20 cellular contexts compared by ENCODE assay signal in the genomic region with DNA sequence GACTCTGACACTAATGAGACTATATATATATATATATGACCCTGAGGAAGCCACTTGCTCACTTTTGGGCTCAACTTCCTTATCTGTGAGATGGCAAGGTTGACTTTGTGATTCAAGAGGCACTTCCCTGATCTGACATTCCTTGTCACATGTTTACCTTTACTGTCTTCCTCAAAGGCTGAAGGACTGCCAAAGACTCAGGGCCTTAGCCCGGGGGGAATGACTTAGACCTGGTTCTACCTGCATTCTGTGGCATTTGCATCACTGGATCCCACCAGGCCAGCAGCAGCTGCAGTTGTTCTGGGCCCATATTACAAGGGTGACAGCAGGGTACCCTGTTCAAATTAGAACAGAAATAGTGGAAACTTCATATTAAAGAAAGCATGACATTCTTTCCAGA. TPM values are rescaled to one million over a fixed set of nuclear protein-coding genes. Genes with fewer than 3 reads are reported as not detected.
DNase-seq lines count a peak whose midpoint lies in the region; FAIRE-seq and TF ChIP-seq lines count a peak whose summit lies in the region.
"Had no signal": no experiment of that assay in that cellular context is flagged by ENCODE, and none has a peak within 500 bp of the region (broad histone marks: within the 10 kb centered on the region; RNA-seq: fewer than 3 reads in every experiment).

No MANE protein-coding gene starts in this region.

- DNase-seq in ELF-1 (ENCODE audit: low read depth, low spot score) (peak; percentile 68), bronchial epithelial cell (ENCODE audit: low read depth) (peak; percentile 25), mesendoderm (peak; percentile 4), type B pancreatic cell (ENCODE audit: extremely low spot score, unreplicated experiment) (no peak), GM20000 (ENCODE audit: low spot score) (no peak), hypothalamus (lab: John Stamatoyannopoulos, UW) (no peak)
- DNase-seq in activated naive CD8-positive, alpha-beta T cell treated with anti-CD3 and anti-CD28 coated beads for 36 hours = no peak
- DNase-seq: AML-193; Calu3; CD8-positive, alpha-beta T cell; DMS79 treated with DMSO at 0.1 percent for 48 hours; GOT3; KG1 had no signal

- no peaks in the 10 kb centered on the region for H3K9me3 Mint-ChIP-seq in type B pancreatic cell
- H3K9me3 Mint-ChIP-seq in activated naive CD8-positive, alpha-beta T cell treated with anti-CD3 and anti-CD28 coated beads for 36 hours = no peaks in the 10 kb centered on the region
- H3K9me3 Mint-ChIP-seq: CD8-positive, alpha-beta T cell had no signal

- H3K27me3 ChIP-seq in bronchial epithelial cell (ENCODE audit: control insufficient read depth, insufficient read depth, low read length) (no peaks in the 10 kb centered on the region), mesendoderm (ENCODE audit: insufficient read depth, low read length, poor library complexity) (peaks cover 10% of the 10 kb centered on the region)

- no CpG with 5 or more reads among the region's 1 CpG for WGBS in mesendoderm (ENCODE audit: extremely low coverage, insufficient coverage, low lambda C conversion rate)

- no peaks in the 10 kb centered on the region for H3K4me1 ChIP-seq in mesendoderm (ENCODE audit: control insufficient read depth, low read depth, low read length)

- no peak overlapping the region for H2AK5ac ChIP-seq in mesendoderm (ENCODE audit: low read length)

- peaks cover 16% of the 10 kb centered on the region for H3K27me3 Mint-ChIP-seq in type B pancreatic cell
- H3K27me3 Mint-ChIP-seq in activated naive CD8-positive, alpha-beta T cell treated with anti-CD3 and anti-CD28 coated beads for 36 hours = peaks cover 32% of the 10 kb centered on the region

- no peak overlapping the region for H4K8ac ChIP-seq in mesendoderm (ENCODE audit: low read depth, low read length)

- no peak for FAIRE-seq in bronchial epithelial cell (lab: Jason Lieb, UNC)
- FAIRE-seq: A549, G401.6, GM12891 had no signal

- H3K4ac ChIP-seq in mesendoderm (ENCODE audit: low read depth, low read length) = no peak overlapping the region

- H3K79me2 ChIP-seq in mesendoderm (ENCODE audit: control insufficient read depth, insufficient read depth, low read length) = no peaks in the 10 kb centered on the region

- H3K4me1 Mint-ChIP-seq in type B pancreatic cell (ENCODE audit: unreplicated experiment) = peaks cover 38% of the 10 kb centered on the region
- peaks cover 2% of the 10 kb centered on the region for H3K4me1 Mint-ChIP-seq in activated naive CD8-positive, alpha-beta T cell treated with anti-CD3 and anti-CD28 coated beads for 36 hours

- no peak overlapping the region for H3K23ac ChIP-seq in mesendoderm (ENCODE audit: low read length)

- no peak overlapping the region for H2BK5ac ChIP-seq in mesendoderm (ENCODE audit: low read length)

- H3K4me3 ChIP-seq in bronchial epithelial cell (ENCODE audit: low read depth, low read length) = no peak overlapping the region
- no peak overlapping the region for H3K4me3 ChIP-seq in mesendoderm (ENCODE audit: low read length)
- H3K4me3 ChIP-seq: A549 had no signal

- no peak overlapping the region for H3K27ac ChIP-seq in mesendoderm (ENCODE audit: low read depth, low read length)
- H3K27ac ChIP-seq: 22Rv1, A549 had no signal

- H4K5ac ChIP-seq in mesendoderm (ENCODE audit: low read length) = no peak overlapping the region

- no peak overlapping the region for H3K4me2 ChIP-seq in mesendoderm (ENCODE audit: low read length)
- H3K4me2 ChIP-seq: A549 had no signal

- no peaks in the 10 kb centered on the region for H3K36me3 Mint-ChIP-seq in type B pancreatic cell
- no peaks in the 10 kb centered on the region for H3K36me3 Mint-ChIP-seq in activated naive CD8-positive, alpha-beta T cell treated with anti-CD3 and anti-CD28 coated beads for 36 hours
- H3K36me3 Mint-ChIP-seq: CD14-positive monocyte; CD8-positive, alpha-beta T cell had no signal

- no peak overlapping the region for H3K9ac ChIP-seq in mesendoderm (ENCODE audit: low read length)

- no peak overlapping the region for H3K27ac Mint-ChIP-seq in type B pancreatic cell
- no peak overlapping the region for H3K27ac Mint-ChIP-seq in activated naive CD8-positive, alpha-beta T cell treated with anti-CD3 and anti-CD28 coated beads for 36 hours
- H3K27ac Mint-ChIP-seq: CD14-positive monocyte; CD8-positive, alpha-beta T cell had no signal

- H3K36me3 ChIP-seq in bronchial epithelial cell (ENCODE audit: control insufficient read depth, insufficient read depth, low read length) (no peaks in the 10 kb centered on the region), mesendoderm (ENCODE audit: control insufficient read depth, insufficient read depth, low read length) (no peaks in the 10 kb centered on the region)

- no peak overlapping the region for H3K56ac ChIP-seq in mesendoderm (ENCODE audit: low read length)

- no peak overlapping the region for H2BK15ac ChIP-seq in mesendoderm (replicated peaks; ENCODE audit: low read depth)

- H3K18ac ChIP-seq in mesendoderm (ENCODE audit: low read length) = no peak overlapping the region

- no peaks in the 10 kb centered on the region for H3K79me1 ChIP-seq in mesendoderm (ENCODE audit: low read length)

- peak overlapping the region; percentile 9 for H3K4me3 Mint-ChIP-seq in type B pancreatic cell
- H3K4me3 Mint-ChIP-seq in activated naive CD8-positive, alpha-beta T cell treated with anti-CD3 and anti-CD28 coated beads for 36 hours = no peak overlapping the region
- H3K4me3 Mint-ChIP-seq: CD14-positive monocyte; CD8-positive, alpha-beta T cell had no signal

- H2BK120ac ChIP-seq in mesendoderm (ENCODE audit: low read depth, low read length) = no peak overlapping the region

- no peak for TF ChIP-seq CTCF in bronchial epithelial cell (IDR thresholded peaks at IDR 0.05; ENCODE audit: insufficient read depth, low read length, severe bottlenecking)
- TF ChIP-seq CTCF in type B pancreatic cell (conservative IDR thresholded peaks at IDR 0.05) = no peak
- TF ChIP-seq CTCF in GM20000 (IDR thresholded peaks at IDR 0.05; ENCODE audit: extremely low read depth, missing control alignments) = no peak

RNA-seq across cellular contexts. Expression of a gene that starts 3.1 kb away (rescaled TPM):
- total RNA-seq in bronchial epithelial cell (9.7 and 16.8 TPM in 2 replicates), type B pancreatic cell (ENCODE audit: low replicate concordance) (35.8 and 46.4 TPM in 2 replicates)
- 2.7 TPM for polyA plus RNA-seq in mesendoderm (2013, experiment 1 of 2)
- 3.0 TPM for polyA plus RNA-seq in mesendoderm (2013, experiment 2 of 2)
- total RNA-seq in activated naive CD8-positive, alpha-beta T cell treated with anti-CD3 and anti-CD28 coated beads for 36 hours = under 1 TPM; 0.26 to 0.39 TPM
- total RNA-seq: CD8-positive, alpha-beta T cell; HT-29 had no signal
- polyA plus RNA-seq: BJ, CD14-positive monocyte had no signal

Comparison
In these comparisons a context has a peak if more than half of its experiments do, and no peak if none do; other contexts are left out.
1. DNase-seq: peak in ELF-1 (single experiment), bronchial epithelial cell (single experiment) and mesendoderm (single experiment); none in type B pancreatic cell (single experiment), GM20000 (single experiment), activated naive CD8-positive, alpha-beta T cell treated with anti-CD3 and anti-CD28 coated beads for 36 hours (single experiment) and hypothalamus (0 of 51).